ENCODE assay signal across 7 cellular contexts in the genomic region with DNA sequence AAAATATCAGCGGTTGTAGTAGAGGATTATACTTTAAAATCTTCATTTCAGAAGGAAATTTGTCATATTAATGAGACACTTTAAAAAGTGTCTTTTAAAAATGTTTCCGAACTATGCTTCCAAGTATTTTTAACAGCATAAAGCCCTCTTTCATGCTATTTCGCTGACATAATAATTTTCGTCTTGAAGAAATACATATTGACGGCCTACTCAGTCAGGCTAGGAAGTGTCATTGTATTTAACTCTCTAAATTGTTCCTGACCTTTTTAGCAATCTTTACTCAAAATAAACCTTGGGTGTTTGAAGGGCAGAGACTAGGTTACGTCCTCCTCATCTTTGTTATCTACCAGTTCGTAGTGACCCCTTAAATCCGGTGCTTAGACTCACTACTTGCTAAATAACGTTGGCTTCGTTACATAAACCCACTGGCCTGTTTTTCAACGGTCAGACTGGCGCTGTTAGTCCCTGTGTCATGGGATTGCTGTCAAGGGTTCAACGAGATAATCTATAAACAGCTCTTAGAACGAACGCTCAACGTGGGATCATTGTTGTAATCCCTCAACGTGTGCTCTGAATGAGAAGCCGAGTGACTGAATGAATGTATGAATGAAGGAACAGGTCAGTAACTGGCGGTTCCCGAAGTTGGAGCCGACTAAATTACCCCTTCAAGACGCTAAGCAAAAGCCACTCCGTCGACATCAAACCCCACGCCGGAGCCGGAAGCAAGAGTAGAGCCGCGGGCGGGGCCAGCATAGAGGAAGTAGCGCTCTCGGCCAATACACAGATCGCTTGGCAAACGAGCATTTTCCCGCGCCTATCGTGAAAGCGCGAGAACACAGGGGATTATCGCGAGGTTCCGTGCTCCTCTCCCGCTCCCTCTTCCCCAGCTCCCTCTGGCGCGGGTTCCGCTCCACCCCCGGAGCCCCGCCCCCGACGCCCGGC. TPM values are rescaled to one million over a fixed set of nuclear protein-coding genes. Genes with fewer than 3 reads are reported as not detected.
DNase-seq lines count a peak whose midpoint lies in the region; ATAC-seq, FAIRE-seq and TF ChIP-seq lines count a peak whose summit lies in the region.

No MANE protein-coding gene starts in this region.

- peaks cover 31% of the 10 kb centered on the region for H3K79me2 ChIP-seq in GM12878 (ENCODE audit: control insufficient read depth, insufficient read depth, low read length)

- in situ Hi-C loops in GM12878 (cut with MboI): loop anchor here (25.0 kb wide), 1 partner anchor 1362 kb away; the partner anchor contains the start of genes ASB7 and LINS1

- CTCF ChIA-PET in GM12878 (lab: Yijun Ruan, JAX): interaction anchor here (0.6 to 5.2 kb wide), 7 partner anchors 10 to 505 kb away, joined by 3 to 51 read pairs (median 4); no protein-coding TSS in a partner anchor

- peak overlapping the region; percentile 75 for H3K4me3 ChIP-seq in GM12878

- TF ChIP-seq POLR2A in GM12878 (IDR thresholded peaks at IDR 0.05; ENCODE audit: low read depth, low read length): peak; percentile 88

- H3K9me3 ChIP-seq in GM12878 (replicated peaks; ENCODE audit: control insufficient read depth, insufficient read depth, low read length): no peaks in the 10 kb centered on the region

- BruUV-seq in GM12878 (replicated peaks; lab: Mats Ljungman, UMichigan): TSS peak; percentile 97

- peak overlapping the region; percentile 89 for H2AFZ ChIP-seq in GM12878 (ENCODE audit: control insufficient read depth, low read depth, low read length)

- H3K4me1 ChIP-seq in GM12878 (ENCODE audit: control insufficient read depth, insufficient read depth, low read length): peaks cover 11% of the 10 kb centered on the region

- TF ChIP-seq CTCF in GM12878 (IDR thresholded peaks at IDR 0.05 in 2 of 3, conservative IDR thresholded peaks at IDR 0.05 in 1 of 3; ENCODE audit: control insufficient read depth in 2 of 3, extremely low read depth in 1 of 3, insufficient read depth in 1 of 3, low read depth in 3 of 3, low read length in 3 of 3): no peak

- H3K36me3 ChIP-seq in GM12878 (ENCODE audit: control insufficient read depth in 2 of 2, insufficient read depth in 2 of 2, low read length in 1 of 2): no peaks in the 10 kb centered on the region

- RAD21 ChIA-PET in GM12878 (lab: Charles Lee; ENCODE audit: unreplicated experiment): interaction anchor here (0.7 to 1.7 kb wide), 4 partner anchors 18 to 453 kb away, joined by 3 to 5 read pairs (median 4); no protein-coding TSS in a partner anchor

- TF ChIP-seq RAD21 in GM12878 (IDR thresholded peaks at IDR 0.05; ENCODE audit: insufficient read depth, low read depth, low read length): no peak

- POLR2A ChIA-PET in GM12878 (lab: Charles Lee): interaction anchor here (0.6 to 2.1 kb wide), 7 partner anchors 9 to 453 kb away, joined by 3 to 5 read pairs (median 3); no protein-coding TSS in a partner anchor

- H3K27me3 ChIP-seq in GM12878 (replicated peaks in 1 of 2; ENCODE audit: control insufficient read depth in 2 of 2, insufficient read depth in 2 of 2, low read length in 1 of 2): no peaks in the 10 kb centered on the region

- peak overlapping the region; percentile 84 for H3K27ac ChIP-seq in GM12878 (ENCODE audit: control insufficient read depth, insufficient read depth)

- DNase-seq in NCI-H2029 (lab: John Stamatoyannopoulos, UW) (peak; percentile 88), T-helper 9 cell (peak; percentile 87), GM12878 (ENCODE audit: low read depth, low spot score) (peak; percentile 99), iPS DF 19.7 (ENCODE audit: low read depth, low spot score) (peak; percentile 95), sciatic nerve (ENCODE audit: low spot score) (peak; percentile 99)

- peak; percentile 90 for ATAC-seq in GM18511 (IDR thresholded peaks at IDR 0.05; ENCODE audit: unreplicated experiment)
- ATAC-seq in HG02981 (IDR thresholded peaks at IDR 0.05; ENCODE audit: unreplicated experiment): peak; percentile 89
- ATAC-seq in GM12878: peak; percentile 91
- peak; percentile 97 for ATAC-seq in sciatic nerve

- intact Hi-C loops in GM12878 (cut with micrococcal nuclease; ENCODE audit: unreplicated experiment): no loop called here
- intact Hi-C loops in sciatic nerve (cut with DNase I): no loop called here

- no peak for TF ChIP-seq EP300 in GM12878 (IDR thresholded peaks at IDR 0.05; ENCODE audit: borderline replicate concordance in 1 of 2, control insufficient read depth in 1 of 2, low read depth in 2 of 2, low read length in 2 of 2)

- WGBS in GM12878 (ENCODE audit: insufficient coverage, insufficient replicate concordance, low lambda C conversion rate, missing lambda C conversion rate): 17% methylated on average over 41 of the region's 51 CpGs

- H3K9ac ChIP-seq in GM12878 (ENCODE audit: control insufficient read depth, insufficient read depth, low read length): peak overlapping the region; percentile 84

- SMC1A ChIA-PET in GM12878 (lab: Charles Lee; ENCODE audit: uncharacterized antibody, unreplicated experiment): interaction anchor here (1.1 to 1.7 kb wide), 6 partner anchors 8 to 453 kb away, joined by 3 to 5 read pairs (median 4); no protein-coding TSS in a partner anchor

- FAIRE-seq in GM12878 (lab: Jason Lieb, UNC): peak; percentile 89

- peak overlapping the region; percentile 44 for H3K4me2 ChIP-seq in GM12878 (ENCODE audit: control insufficient read depth, insufficient read depth)

- H4K20me1 ChIP-seq in GM12878 (ENCODE audit: control insufficient read depth, insufficient read depth): no peaks in the 10 kb centered on the region

TF ChIP-seq in GM12878, 131 proteins besides CTCF, POLR2A, EP300 and RAD21 (continues in another document):
- TF ChIP-seq, protein P1, sequence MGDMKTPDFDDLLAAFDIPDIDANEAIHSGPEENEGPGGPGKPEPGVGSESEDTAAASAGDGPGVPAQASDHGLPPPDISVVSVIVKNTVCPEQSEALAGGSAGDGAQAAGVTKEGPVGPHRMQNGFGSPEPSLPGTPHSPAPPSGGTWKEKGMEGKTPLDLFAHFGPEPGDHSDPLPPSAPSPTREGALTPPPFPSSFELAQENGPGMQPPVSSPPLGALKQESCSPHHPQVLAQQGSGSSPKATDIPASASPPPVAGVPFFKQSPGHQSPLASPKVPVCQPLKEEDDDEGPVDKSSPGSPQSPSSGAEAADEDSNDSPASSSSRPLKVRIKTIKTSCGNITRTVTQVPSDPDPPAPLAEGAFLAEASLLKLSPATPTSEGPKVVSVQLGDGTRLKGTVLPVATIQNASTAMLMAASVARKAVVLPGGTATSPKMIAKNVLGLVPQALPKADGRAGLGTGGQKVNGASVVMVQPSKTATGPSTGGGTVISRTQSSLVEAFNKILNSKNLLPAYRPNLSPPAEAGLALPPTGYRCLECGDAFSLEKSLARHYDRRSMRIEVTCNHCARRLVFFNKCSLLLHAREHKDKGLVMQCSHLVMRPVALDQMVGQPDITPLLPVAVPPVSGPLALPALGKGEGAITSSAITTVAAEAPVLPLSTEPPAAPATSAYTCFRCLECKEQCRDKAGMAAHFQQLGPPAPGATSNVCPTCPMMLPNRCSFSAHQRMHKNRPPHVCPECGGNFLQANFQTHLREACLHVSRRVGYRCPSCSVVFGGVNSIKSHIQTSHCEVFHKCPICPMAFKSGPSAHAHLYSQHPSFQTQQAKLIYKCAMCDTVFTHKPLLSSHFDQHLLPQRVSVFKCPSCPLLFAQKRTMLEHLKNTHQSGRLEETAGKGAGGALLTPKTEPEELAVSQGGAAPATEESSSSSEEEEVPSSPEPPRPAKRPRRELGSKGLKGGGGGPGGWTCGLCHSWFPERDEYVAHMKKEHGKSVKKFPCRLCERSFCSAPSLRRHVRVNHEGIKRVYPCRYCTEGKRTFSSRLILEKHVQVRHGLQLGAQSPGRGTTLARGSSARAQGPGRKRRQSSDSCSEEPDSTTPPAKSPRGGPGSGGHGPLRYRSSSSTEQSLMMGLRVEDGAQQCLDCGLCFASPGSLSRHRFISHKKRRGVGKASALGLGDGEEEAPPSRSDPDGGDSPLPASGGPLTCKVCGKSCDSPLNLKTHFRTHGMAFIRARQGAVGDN (IDR thresholded peaks at IDR 0.05): no peak; the same call in 1 of the 2 replicates
- peak; percentile 98 for TF ChIP-seq POLR2AphosphoS5 (IDR thresholded peaks at IDR 0.05; ENCODE audit: low read length)

RNA-seq across cellular contexts. Expression of gene LRRC28, which starts 0.5 kb away (rescaled TPM):
- 92.6 and 104 TPM in 2 replicates for total RNA-seq in GM12878 (2013; cell fraction: nucleolus; rRNA removed)
- total RNA-seq in GM12878 (2014; rRNA removed) (27.3 and 37.5 TPM in 2 replicates), GM12878 (2014; rRNA removed; fragmentation: Illumina TruSeq; extraction: Trizol) (21.5 and 25.1 TPM in 2 replicates), GM12878 (2021) (24.8 and 27.7 TPM in 2 replicates), sciatic nerve (24.6 TPM)
- polyA plus RNA-seq in GM12878 (2011; ENCODE audit: low read depth): 14.7 TPM
- polyA plus RNA-seq in GM12878 (2011; rRNA removed) (54.9 and 60.0 TPM in 2 replicates), GM12878 (2014; fragmentation: Illumina TruSeq; extraction: Trizol) (27.5 and 34.0 TPM in 2 replicates), GM12878 (2014; fragmentation: Nextera tagmentation; extraction: Ambion mirVana) (10 to 100 TPM; 27.7 to 32.1 TPM), GM12878 (2014; rRNA removed) (17.2 and 21.3 TPM in 2 replicates), GM12878 (2016; fragmentation: Nextera tagmentation; extraction: Ambion mirVana) (10 to 100 TPM; 34.2 to 40.2 TPM)
- polyA plus RNA-seq in GM12878 (2011; cell fraction: cytosol; rRNA removed): 44.5 and 55.7 TPM in 2 replicates
- 42.0 and 47.6 TPM in 2 replicates for polyA plus RNA-seq in GM12878 (2011; cell fraction: nucleus; rRNA removed)
- 17.1 and 22.1 TPM in 2 replicates for polyA plus RNA-seq in GM12878 (2012)
- polyA minus RNA-seq in GM12878 (2011; rRNA and poly(A)+ RNA removed): 88.3 and 92.0 TPM in 2 replicates
- polyA minus RNA-seq in GM12878 (2011; cell fraction: cytosol; rRNA and poly(A)+ RNA removed): 13.1 and 14.5 TPM in 2 replicates
- 61.3 and 101 TPM in 2 replicates for polyA minus RNA-seq in GM12878 (2011; cell fraction: nucleus; rRNA and poly(A)+ RNA removed)

RNA-seq across cellular contexts. Expression of gene TTC23, which starts 1.4 kb away (rescaled TPM):
- total RNA-seq in GM12878 (2013; cell fraction: nucleolus; rRNA removed): 30.8 and 33.5 TPM in 2 replicates
- total RNA-seq in GM12878 (2014; rRNA removed) (6.8 and 7.5 TPM in 2 replicates), GM12878 (2014; rRNA removed; fragmentation: Illumina TruSeq; extraction: Trizol) (9.0 and 9.7 TPM in 2 replicates), GM12878 (2021) (7.8 and 8.0 TPM in 2 replicates), sciatic nerve (26.7 TPM)
- 4.6 TPM for polyA plus RNA-seq in GM12878 (2011; ENCODE audit: low read depth)
- polyA plus RNA-seq in GM12878 (2011; rRNA removed) (2.7 and 3.3 TPM in 2 replicates), GM12878 (2014; fragmentation: Illumina TruSeq; extraction: Trizol) (6.8 and 9.7 TPM in 2 replicates), GM12878 (2014; fragmentation: Nextera tagmentation; extraction: Ambion mirVana) (1 to 10 TPM; 1.2 to 1.4 TPM), GM12878 (2014; rRNA removed) (3.6 and 4.0 TPM in 2 replicates), GM12878 (2016; fragmentation: Nextera tagmentation; extraction: Ambion mirVana) (1 to 10 TPM; 6.2 to 7.2 TPM)
- 2.4 and 4.6 TPM in 2 replicates for polyA plus RNA-seq in GM12878 (2011; cell fraction: cytosol; rRNA removed)
- 5.5 and 7.3 TPM in 2 replicates for polyA plus RNA-seq in GM12878 (2011; cell fraction: nucleus; rRNA removed)
- 4.9 TPM in 2 replicates for polyA plus RNA-seq in GM12878 (2012)
- 6.5 and 10.0 TPM in 2 replicates for polyA minus RNA-seq in GM12878 (2011; rRNA and poly(A)+ RNA removed)
- 2.1 and 3.7 TPM in 2 replicates for polyA minus RNA-seq in GM12878 (2011; cell fraction: cytosol; rRNA and poly(A)+ RNA removed)
- polyA minus RNA-seq in GM12878 (2011; cell fraction: nucleus; rRNA and poly(A)+ RNA removed): 6.3 and 8.1 TPM in 2 replicates

Comparison
In these comparisons a context has a peak if more than half of its experiments do, and no peak if none do; other contexts are left out.
1. Peak in every context shown above with its lines: DNase-seq, ATAC-seq, H3K4me3 ChIP-seq and H3K27ac ChIP-seq.